8 cellular contexts compared by ENCODE assay signal in the genomic region with DNA sequence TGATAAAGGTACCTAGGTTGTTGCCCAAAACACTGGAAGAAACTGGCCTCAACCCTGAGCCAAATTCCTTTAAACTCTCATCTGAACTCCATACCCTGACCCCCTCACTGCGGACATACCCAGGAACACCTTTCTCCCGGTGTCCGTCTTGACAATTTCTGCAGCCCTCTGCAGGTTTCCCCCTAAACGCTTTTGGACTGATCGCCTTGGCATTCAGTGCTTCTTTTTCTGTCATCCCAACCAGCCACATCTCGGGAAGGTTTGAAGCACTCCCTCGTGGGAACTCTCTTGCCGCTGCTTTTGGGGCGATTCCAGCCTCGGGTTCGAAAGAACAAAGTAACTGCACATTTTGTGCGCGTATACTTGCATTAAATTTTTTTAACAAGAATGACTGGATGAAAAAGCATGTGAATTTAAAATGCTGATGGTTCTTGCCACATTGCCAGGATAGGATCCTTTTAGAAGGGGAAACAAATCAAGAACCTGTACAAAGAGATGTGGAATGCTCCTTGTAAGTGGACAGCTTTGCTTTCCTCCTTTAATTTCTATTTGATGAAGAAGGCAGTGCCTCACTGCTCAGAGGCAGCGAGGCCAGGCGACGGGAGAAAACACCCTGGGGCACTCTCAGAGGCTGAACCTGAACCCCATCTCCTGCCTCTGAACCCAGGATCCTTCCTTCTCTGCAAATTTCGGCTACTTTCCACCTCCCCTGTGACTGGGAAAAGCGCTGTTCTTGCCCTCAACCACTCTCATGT. TPM values are rescaled to one million over a fixed set of nuclear protein-coding genes. Genes with fewer than 3 reads are reported as not detected.
DNase-seq lines count a peak whose midpoint lies in the region; ATAC-seq, FAIRE-seq and TF ChIP-seq lines count a peak whose summit lies in the region.

No MANE protein-coding gene starts in this region.

- no peak for TF ChIP-seq POLR2A in GM12891 (IDR thresholded peaks at IDR 0.05; ENCODE audit: low read depth, low read length)

- ATAC-seq in activated CD8-positive, alpha-beta memory T cell treated with anti-CD3 and anti-CD28 coated beads, Interleukin-2, amount 10 ng/mL, durations not matched to agents 7 days and 5 days: peak; percentile 5

- peaks cover 76% of the 10 kb centered on the region for H3K4me1 Mint-ChIP-seq in activated CD8-positive, alpha-beta memory T cell treated with anti-CD3 and anti-CD28 coated beads, Interleukin-2, amount 10 ng/mL, durations not matched to agents 7 days and 5 days

- H3K4me1 ChIP-seq in stomach smooth muscle (ENCODE audit: control insufficient read depth, insufficient read depth, low read length): peaks cover 14% of the 10 kb centered on the region

- peak overlapping the region; percentile 95 for H3K27ac Mint-ChIP-seq in activated CD8-positive, alpha-beta memory T cell treated with anti-CD3 and anti-CD28 coated beads, Interleukin-2, amount 10 ng/mL, durations not matched to agents 7 days and 5 days

- H3K36me3 ChIP-seq in stomach smooth muscle (ENCODE audit: control insufficient read depth in 2 of 2, insufficient read depth in 2 of 2, low read length in 2 of 2): no peaks in the 10 kb centered on the region

- H3K27me3 Mint-ChIP-seq in activated CD8-positive, alpha-beta memory T cell treated with anti-CD3 and anti-CD28 coated beads, Interleukin-2, amount 10 ng/mL, durations not matched to agents 7 days and 5 days: no peaks in the 10 kb centered on the region

- CTCF ChIA-PET in activated CD8-positive, alpha-beta memory T cell treated with anti-CD3 and anti-CD28 coated beads, Interleukin-2, amount 10 ng/mL, durations not matched to agents 7 days and 5 days (lab: Charles Lee): interaction anchor here (0.6 to 1.3 kb wide), 3 partner anchors 19 to 230 kb away, joined by 3 to 4 read pairs (median 3); no protein-coding TSS in a partner anchor

- peaks cover 0 to 2% of the 10 kb centered on the region in 2 donors for H3K9me3 ChIP-seq in stomach smooth muscle (ENCODE audit: control insufficient read depth in 2 of 2, low read length in 2 of 2)

- FAIRE-seq in GM12891 (lab: Jason Lieb, UNC): no peak

- H3K27me3 ChIP-seq in stomach smooth muscle (ENCODE audit: control insufficient read depth in 1 of 2, insufficient read depth in 2 of 2, low read length in 2 of 2): no peaks in the 10 kb centered on the region

- no peaks in the 10 kb centered on the region for H3K9me3 Mint-ChIP-seq in activated CD8-positive, alpha-beta memory T cell treated with anti-CD3 and anti-CD28 coated beads, Interleukin-2, amount 10 ng/mL, durations not matched to agents 7 days and 5 days (ENCODE audit: low read depth)

- H3K27ac ChIP-seq in stomach smooth muscle (ENCODE audit: low read length): peak overlapping the region; percentile 95

- peaks cover 37% of the 10 kb centered on the region for H3K36me3 Mint-ChIP-seq in activated CD8-positive, alpha-beta memory T cell treated with anti-CD3 and anti-CD28 coated beads, Interleukin-2, amount 10 ng/mL, durations not matched to agents 7 days and 5 days

- H3K4me3 ChIP-seq in astrocyte of the cerebellum (ENCODE audit: low read depth, low read length) (peak overlapping the region; percentile 97), stomach smooth muscle (ENCODE audit: low read length in 2 of 2) (peak overlapping the region; percentile 91 to 93)

- H3K9ac ChIP-seq in stomach smooth muscle (ENCODE audit: low read length in 2 of 2): peak overlapping the region; percentile 96 to 100

- no peak for TF ChIP-seq CTCF in astrocyte of the cerebellum (IDR thresholded peaks at IDR 0.05; ENCODE audit: low read depth, low read length, missing control alignments)

- H3K4me3 Mint-ChIP-seq in activated CD8-positive, alpha-beta memory T cell treated with anti-CD3 and anti-CD28 coated beads, Interleukin-2, amount 10 ng/mL, durations not matched to agents 7 days and 5 days: peak overlapping the region; percentile 95

- DNase-seq in activated CD8-positive, alpha-beta memory T cell treated with anti-CD3 and anti-CD28 coated beads, Interleukin-2, amount 10 ng/mL, durations not matched to agents 7 days and 5 days: no peak
- DNase-seq in activated CD8-positive, alpha-beta memory T cell treated with anti-CD3 and anti-CD28 coated beads, Interleukin-2, amount 50 U/mL, for 4 hours: no peak
- DNase-seq in HS-5 (ENCODE audit: low read depth) (peak; percentile 8), astrocyte of the cerebellum (ENCODE audit: low read depth) (no peak), iris pigment epithelial cell (ENCODE audit: low read depth) (peak; percentile 35), GM12891 (ENCODE audit: insufficient read length, low spot score) (no peak), GF-D8 (lab: John Stamatoyannopoulos, UW) (no peak)

- in situ Hi-C loops in astrocyte of the cerebellum (cut with HindIII; ENCODE audit: low sequenced_read_pairs): no loop called here

TF ChIP-seq in GM12891, 5 proteins besides CTCF, POLR2A, EP300 and RAD21:
- TF ChIP-seq POU2F2 (IDR thresholded peaks at IDR 0.05; ENCODE audit: low read depth, low read length): no peak
- TF ChIP-seq SPI1 (IDR thresholded peaks at IDR 0.05; ENCODE audit: low read depth, low read length): no peak
- no peak for TF ChIP-seq TAF1 (IDR thresholded peaks at IDR 0.05; ENCODE audit: low read depth, low read length)
- TF ChIP-seq POLR2AphosphoS5 (IDR thresholded peaks at IDR 0.05; ENCODE audit: low read depth, low read length): no peak
- TF ChIP-seq PAX5 (IDR thresholded peaks at IDR 0.05; ENCODE audit: insufficient read depth, low read length, severe bottlenecking): no peak

RNA-seq across cellular contexts. Expression of a gene that starts 0.6 kb away (rescaled TPM):
- 10 to 100 TPM; 53.6 to 58.9 TPM for total RNA-seq in activated CD8-positive, alpha-beta memory T cell treated with anti-CD3 and anti-CD28 coated beads, Interleukin-2, amount 10 ng/mL, durations not matched to agents 7 days and 5 days
- polyA plus RNA-seq in GM12891 (2012; ENCODE audit: low read depth, missing spikeins): 12.0 TPM

RNA-seq across cellular contexts. Expression of a gene that starts 34.9 kb away (rescaled TPM):
- 100 to 1,000 TPM; 246 to 254 TPM for total RNA-seq in activated CD8-positive, alpha-beta memory T cell treated with anti-CD3 and anti-CD28 coated beads, Interleukin-2, amount 10 ng/mL, durations not matched to agents 7 days and 5 days
- 65.4 TPM for polyA plus RNA-seq in GM12891 (2012; ENCODE audit: low read depth, missing spikeins)

RNA-seq across cellular contexts. Expression of a gene that starts 48.9 kb away (rescaled TPM):
- total RNA-seq in activated CD8-positive, alpha-beta memory T cell treated with anti-CD3 and anti-CD28 coated beads, Interleukin-2, amount 10 ng/mL, durations not matched to agents 7 days and 5 days: 10 to 100 TPM; 82.2 to 88.3 TPM
- polyA plus RNA-seq in GM12891 (2012; ENCODE audit: low read depth, missing spikeins): 15.9 TPM

Comparison
In these comparisons a context has a peak if more than half of its experiments do, and no peak if none do; other contexts are left out.
1. DNase-seq: peak in HS-5 (single experiment) and iris pigment epithelial cell (single experiment); none in activated CD8-positive, alpha-beta memory T cell treated with anti-CD3 and anti-CD28 coated beads, Interleukin-2, amount 10 ng/mL, durations not matched to agents 7 days and 5 days (single experiment), activated CD8-positive, alpha-beta memory T cell treated with anti-CD3 and anti-CD28 coated beads, Interleukin-2, amount 50 U/mL, for 4 hours (single experiment), astrocyte of the cerebellum (single experiment), GM12891 (single experiment) and GF-D8 (single experiment).